ENCODE assay signal across 26 cellular contexts in genomic region chr9:34426340-34427074, GRCh38. TPM values are rescaled to one million over a fixed set of nuclear protein-coding genes. Genes with fewer than 3 reads are reported as not detected.
"Had no signal": no experiment of that assay in that cellular context is flagged by ENCODE, and none has a peak within 500 bp of the region (broad histone marks: within the 10 kb centered on the region; RNA-seq: fewer than 3 reads in every experiment).

No MANE protein-coding gene starts in this region.

- ATAC-seq: activated CD8-positive, alpha-beta T cell treated with anti-CD3 and anti-CD28 coated beads, Interleukin-2, amount 10 ng/mL, durations not matched to agents 7 days and 5 days; body of pancreas; gastrocnemius medialis; left cardiac atrium; natural killer cell treated with Interleukin-12 subunit alpha and Interleukin-12 subunit beta and Interleukin-15 and Interleukin-18, amount 100 ng/mL, for 72 hours had no signal

- H3K4me1 Mint-ChIP-seq: activated naive CD4-positive, alpha-beta T cell treated with anti-CD3 and anti-CD28 coated beads, Interleukin-2, amount 50 U/mL, for 24 hours had no signal

- H3K36me3 ChIP-seq: esophagus squamous epithelium, neutrophil, ovary, prostate gland, thoracic aorta, WERI-Rb-1 had no signal

- H3K27ac ChIP-seq: body of pancreas, esophagus squamous epithelium, gastrocnemius medialis, neutrophil, ovary, prostate gland, thoracic aorta, WERI-Rb-1 had no signal

- H3K9me3 ChIP-seq: body of pancreas, esophagus squamous epithelium, gastrocnemius medialis, neutrophil, ovary, prostate gland, thoracic aorta had no signal

- H3K9me3 Mint-ChIP-seq: activated naive CD4-positive, alpha-beta T cell treated with anti-CD3 and anti-CD28 coated beads, Interleukin-2, amount 50 U/mL, for 24 hours; activated T-helper 1 cell treated with anti-CD3 and anti-CD28 coated beads, Interleukin-12 subunit alpha, Interleukin-12 subunit beta, Interleukin-2, Interleukin-4 antibody, amounts not matched to agents 30 ng/mL and 10 ng/mL and 1 ng/mL, durations not matched to agents 14 hours and 24 hours and 36 hours; natural killer cell treated with Interleukin-12 subunit alpha and Interleukin-12 subunit beta and Interleukin-15 and Interleukin-18, amount 100 ng/mL, for 72 hours had no signal

- H3K36me3 Mint-ChIP-seq: natural killer cell treated with Interleukin-12 subunit alpha and Interleukin-12 subunit beta and Interleukin-15 and Interleukin-18, amount 100 ng/mL, for 72 hours had no signal

- H3K4me3 ChIP-seq: body of pancreas, esophagus squamous epithelium, gastrocnemius medialis, ovary, prostate gland, thoracic aorta had no signal

- H3K4me3 Mint-ChIP-seq: activated CD8-positive, alpha-beta T cell treated with anti-CD3 and anti-CD28 coated beads, Interleukin-2, amount 10 ng/mL, durations not matched to agents 7 days and 5 days; activated naive CD4-positive, alpha-beta T cell treated with anti-CD3 and anti-CD28 coated beads, Interleukin-2, amount 50 U/mL, for 24 hours; activated T-helper 1 cell treated with anti-CD3 and anti-CD28 coated beads, Interleukin-12 subunit alpha, Interleukin-12 subunit beta, Interleukin-2, Interleukin-4 antibody, amounts not matched to agents 30 ng/mL and 10 ng/mL and 1 ng/mL, durations not matched to agents 14 hours and 24 hours and 36 hours; natural killer cell treated with Interleukin-12 subunit alpha and Interleukin-12 subunit beta and Interleukin-15 and Interleukin-18, amount 100 ng/mL, for 72 hours had no signal

- H3K27me3 Mint-ChIP-seq: activated naive CD4-positive, alpha-beta T cell treated with anti-CD3 and anti-CD28 coated beads, Interleukin-2, amount 50 U/mL, for 24 hours; natural killer cell treated with Interleukin-12 subunit alpha and Interleukin-12 subunit beta and Interleukin-15 and Interleukin-18, amount 100 ng/mL, for 72 hours had no signal

- DNase-seq: activated CD4-positive, alpha-beta T cell treated with anti-CD3 and anti-CD28 coated beads for 1 hour; activated CD4-positive, alpha-beta T cell treated with anti-CD3 and anti-CD28 coated beads, Interleukin-2, amount 50 U/mL, for 1 hour; activated CD8-positive, alpha-beta T cell treated with anti-CD3 and anti-CD28 coated beads, Interleukin-2, amount 10 ng/mL, durations not matched to agents 7 days and 5 days; activated gamma-delta T cell treated with Interleukin-2 at 50 U/mL for 16 hours; anterior cingulate cortex; body of pancreas; dermis blood vessel endothelial cell; effector memory CD4-positive, alpha-beta T cell; esophagus squamous epithelium; gastrocnemius medialis; hippocampal formation; islet precursor cell; left cardiac atrium; ovary; stimulated activated CD4-positive, alpha-beta T cell treated with anti-CD3 and anti-CD28 coated beads, Interleukin-4, amount 100 ng/mL, for 24 hours; stimulated activated naive CD4-positive, alpha-beta T cell treated with Interleukin-2 at 50 U/mL for 16 hours; WERI-Rb-1 had no signal

- H3K27me3 ChIP-seq: body of pancreas, esophagus squamous epithelium, gastrocnemius medialis, neutrophil, ovary had no signal

- H3K27ac Mint-ChIP-seq: activated CD8-positive, alpha-beta T cell treated with anti-CD3 and anti-CD28 coated beads, Interleukin-2, amount 10 ng/mL, durations not matched to agents 7 days and 5 days; activated naive CD4-positive, alpha-beta T cell treated with anti-CD3 and anti-CD28 coated beads, Interleukin-2, amount 50 U/mL, for 24 hours; activated T-helper 1 cell treated with anti-CD3 and anti-CD28 coated beads, Interleukin-12 subunit alpha, Interleukin-12 subunit beta, Interleukin-2, Interleukin-4 antibody, amounts not matched to agents 30 ng/mL and 10 ng/mL and 1 ng/mL, durations not matched to agents 14 hours and 24 hours and 36 hours; natural killer cell treated with Interleukin-12 subunit alpha and Interleukin-12 subunit beta and Interleukin-15 and Interleukin-18, amount 100 ng/mL, for 72 hours had no signal

RNA-seq across cellular contexts. Expression of gene DNAI1, which starts 32.1 kb away (rescaled TPM):
- total RNA-seq: activated CD8-positive, alpha-beta T cell treated with anti-CD3 and anti-CD28 coated beads, Interleukin-2, amount 10 ng/mL, durations not matched to agents 7 days and 5 days; activated T-helper 1 cell treated with anti-CD3 and anti-CD28 coated beads, Interleukin-12 subunit alpha, Interleukin-12 subunit beta, Interleukin-2, Interleukin-4 antibody, amounts not matched to agents 30 ng/mL and 10 ng/mL and 1 ng/mL, durations not matched to agents 14 hours and 24 hours and 36 hours; dermis blood vessel endothelial cell; esophagus squamous epithelium; liver; natural killer cell treated with Interleukin-12 subunit alpha and Interleukin-12 subunit beta and Interleukin-15 and Interleukin-18, amount 100 ng/mL, for 72 hours; T-helper 2 cell treated with Interferon-gamma antibody and Interleukin-4, amounts not matched to agents 100 ng/mL and 5 ng/mL, for 36 hours; thoracic aorta; ureter had no signal
